In genomic region chr2:37526323-37526722, GRCh38 we compare ENCODE assay signal across 18 cellular contexts.
DNase-seq lines count a peak whose midpoint lies in the region; ATAC-seq, FAIRE-seq and TF ChIP-seq lines count a peak whose summit lies in the region.
"Had no signal": no experiment of that assay in that cellular context is flagged by ENCODE, and none has a peak within 500 bp of the region (broad histone marks: within the 10 kb centered on the region; RNA-seq: fewer than 3 reads in every experiment).

No MANE protein-coding gene starts in this region.

- no peak overlapping the region for H2BK120ac ChIP-seq in H1 (replicated peaks; ENCODE audit: low read depth, low read length)

- no peaks in the 10 kb centered on the region for H3F3A ChIP-seq in PC-3 (ENCODE audit: low read length, unreplicated experiment)

- H2BK5ac ChIP-seq in H1 (ENCODE audit: low read depth, low read length), result no peak overlapping the region

- DNase-seq in Caki2 (ENCODE audit: low read depth), result peak; percentile 47
- no peak for DNase-seq in HCT116 (ENCODE audit: low read depth, low spot score)
- DNase-seq in OCI-M1 (lab: John Stamatoyannopoulos, UW), result peak; percentile 37
- no peak for DNase-seq in H1 (ENCODE audit: low read depth in 1 of 2, low spot score in 2 of 2)
- no peak for DNase-seq in NCI-H2107 (lab: John Stamatoyannopoulos, UW)
- DNase-seq in suprapubic skin (ENCODE audit: low spot score in 2 of 2), result no peak
- DNase-seq in PC-3, result no peak
- DNase-seq: activated CD4-positive, alpha-beta T cell treated with anti-CD3 and anti-CD28 coated beads, Interleukin-2, amount 50 U/mL, for 48 hours; activated naive CD4-positive, alpha-beta T cell treated with Interleukin-2 at 50 U/mL for 16 hours; activated T-cell treated with anti-CD3 and anti-CD28 coated beads, Interleukin-2, amount 50 U/mL, for 1 hour; anterior cingulate cortex; COR-L47; hippocampal formation; kidney; naive thymus-derived CD8-positive, alpha-beta T cell; NCI-H1048; NCI-H774; stimulated activated CD4-positive, alpha-beta T cell treated with anti-CD3 and anti-CD28 coated beads, Interleukin-2, amount 100 ng/mL, for 48 hours had no signal

- H2BK20ac ChIP-seq in H1 (ENCODE audit: low read length), result no peak overlapping the region

- no peaks in the 10 kb centered on the region for H3K79me2 ChIP-seq in HCT116 (ENCODE audit: insufficient read depth, low read length)
- H3K79me2 ChIP-seq in H1 (ENCODE audit: control insufficient read depth in 1 of 2, insufficient read depth in 2 of 2, low read length in 2 of 2), result no peaks in the 10 kb centered on the region
- H3K79me2 ChIP-seq in PC-3 (ENCODE audit: low read length), result no peaks in the 10 kb centered on the region

- no peaks in the 10 kb centered on the region for H3K79me1 ChIP-seq in H1 (ENCODE audit: low read depth, low read length)

- TF ChIP-seq POLR2A in HCT116 (IDR thresholded peaks at IDR 0.05; ENCODE audit: borderline replicate concordance, extremely low read depth, insufficient read depth, insufficient read length) (no peak), H1 (IDR thresholded peaks at IDR 0.05; ENCODE audit: control extremely low read depth in 1 of 2, low read depth in 2 of 2, low read length in 2 of 2) (no peak), suprapubic skin (IDR thresholded peaks at IDR 0.05) (no peak)

- BruUV-seq in HCT116 (replicated peaks; lab: Mats Ljungman, UMichigan), result no TSS peak
- no TSS peak for BruUV-seq in PC-3 (replicated peaks; lab: Mats Ljungman, UMichigan)

- no peak overlapping the region for H2BK12ac ChIP-seq in H1 (ENCODE audit: low read depth, low read length)

- 72% methylated on average over 4 of the region's 4 CpGs; no CpG with 5 or more reads in 1 of the 2 experiments for WGBS in H1 (ENCODE audit: extremely low coverage in 1 of 2, insufficient coverage in 1 of 2, insufficient read length in 1 of 2, insufficient replicate concordance in 2 of 2, low coverage in 1 of 2, low lambda C conversion rate in 2 of 2, missing lambda C conversion rate in 1 of 2), 2 experiments
- WGBS in suprapubic skin, result 66% methylated on average over 4 of the region's 4 CpGs

- ATAC-seq in HCT116 (peak; percentile 70), PC-3 (no peak)
- ATAC-seq: naive thymus-derived CD8-positive, alpha-beta T cell had no signal

- TF ChIP-seq RAD21 in HCT116 (IDR thresholded peaks at IDR 0.05; ENCODE audit: low read depth) (no peak), H1 (IDR thresholded peaks at IDR 0.05 in 1 of 2, conservative IDR thresholded peaks at IDR 0.05 in 1 of 2; ENCODE audit: low read depth in 2 of 2, low read length in 2 of 2) (no peak)

- CTCF ChIA-PET in HCT116 (lab: Charles Lee) (no interaction called here), H1 (lab: Charles Lee; ENCODE audit: partially characterized antibody) (interaction anchor here (1.5 kb wide), 1 partner anchor 112 kb away, joined by 3 read pairs; no protein-coding TSS in a partner anchor), PC-3 (lab: Charles Lee) (no interaction called here)

- H3K4me2 ChIP-seq in HCT116 (ENCODE audit: low read length) (no peak overlapping the region), H1 (ENCODE audit: insufficient read depth in 1 of 2, low read depth in 2 of 2, low read length in 2 of 2) (no peak overlapping the region), PC-3 (ENCODE audit: low read length) (no peak overlapping the region)

- H4K20me1 ChIP-seq in HCT116 (ENCODE audit: insufficient read depth), result no peaks in the 10 kb centered on the region
- H4K20me1 ChIP-seq in H1 (replicated peaks in 1 of 2; ENCODE audit: control insufficient read depth in 1 of 2, insufficient read depth in 2 of 2, low read length in 2 of 2), result no peaks in the 10 kb centered on the region
- no peaks in the 10 kb centered on the region for H4K20me1 ChIP-seq in PC-3 (ENCODE audit: low read length)

- no peaks in the 10 kb centered on the region for H3K4me1 ChIP-seq in HCT116 (ENCODE audit: control insufficient read depth in 1 of 2, insufficient read depth in 2 of 2, low read length in 2 of 2)
- no peaks in the 10 kb centered on the region for H3K4me1 ChIP-seq in H1 (replicated peaks in 1 of 4; ENCODE audit: control insufficient read depth in 3 of 4, insufficient read depth in 4 of 4, low read length in 3 of 4)
- H3K4me1 ChIP-seq in suprapubic skin, result peaks cover 15% of the 10 kb centered on the region
- H3K4me1 ChIP-seq in PC-3 (ENCODE audit: insufficient read depth, low read length), result no peaks in the 10 kb centered on the region

- H4K91ac ChIP-seq in H1 (replicated peaks; ENCODE audit: insufficient read length, low read length), result no peak overlapping the region

- H2AK5ac ChIP-seq in H1 (ENCODE audit: low read depth, low read length), result no peak overlapping the region

- no peak overlapping the region for H3K4ac ChIP-seq in H1 (replicated peaks; ENCODE audit: insufficient read length, low read depth, low read length)

- H2AFZ ChIP-seq in HCT116 (ENCODE audit: low read depth, low read length, poor library complexity, severe bottlenecking) (no peak overlapping the region), H1 (ENCODE audit: low read length) (0 out of 2 replicates have a peak overlapping the region, but pooled peaks have one; percentile 13), PC-3 (ENCODE audit: low read length) (no peak overlapping the region)

- in situ Hi-C loops in Caki2 (cut with HindIII; ENCODE audit: low pct_unique_long_range_greater_than_20kb, low sequenced_read_pairs), result no loop called here

- H3K14ac ChIP-seq in H1 (ENCODE audit: insufficient read length), result no peak overlapping the region

- TF ChIP-seq EP300 in H1 (IDR thresholded peaks at IDR 0.05; ENCODE audit: borderline replicate concordance in 1 of 2, low read depth in 2 of 2, low read length in 2 of 2) (no peak), suprapubic skin (IDR thresholded peaks at IDR 0.05) (no peak)

- H3K9ac ChIP-seq in HCT116 (ENCODE audit: low read length) (no peak overlapping the region), H1 (replicated peaks in 1 of 4; ENCODE audit: extremely low read depth in 1 of 4, low read depth in 3 of 4, low read length in 3 of 4) (no peak overlapping the region), PC-3 (ENCODE audit: low read length) (no peak overlapping the region)

- H3K9me2 ChIP-seq in HCT116 (ENCODE audit: insufficient read depth) (no peaks in the 10 kb centered on the region), PC-3 (replicated peaks; ENCODE audit: low read length) (no peaks in the 10 kb centered on the region)

- intact Hi-C loops in HCT116 (cut with micrococcal nuclease), result no loop called here
- intact Hi-C loops in PC-3 (cut with micrococcal nuclease), result no loop called here

- H3K36me3 ChIP-seq in HCT116 (ENCODE audit: control insufficient read depth in 1 of 2, insufficient read depth in 2 of 2, low read length in 2 of 2), result no peaks in the 10 kb centered on the region
- H3K36me3 ChIP-seq in H1 (ENCODE audit: control insufficient read depth in 2 of 4, insufficient read depth in 4 of 4, low read length in 3 of 4), result no peaks in the 10 kb centered on the region
- H3K36me3 ChIP-seq in suprapubic skin, result no peaks in the 10 kb centered on the region
- no peaks in the 10 kb centered on the region for H3K36me3 ChIP-seq in PC-3 (ENCODE audit: low read depth, low read length)

- no peak overlapping the region for H3K56ac ChIP-seq in H1 (replicated peaks; ENCODE audit: insufficient read length, low read depth, low read length)

- no peak overlapping the region for H3K18ac ChIP-seq in H1 (ENCODE audit: extremely low read depth, low read length)

- H2BK15ac ChIP-seq in H1 (ENCODE audit: low read length), result no peak overlapping the region

- H3K4me3 ChIP-seq in HCT116 (replicated peaks in 1 of 2; ENCODE audit: low read depth in 1 of 2, low read length in 2 of 2), result no peak overlapping the region
- H3K4me3 ChIP-seq in H1 (ENCODE audit: extremely low read depth in 1 of 4, insufficient read depth in 2 of 4, low read depth in 3 of 4, low read length in 4 of 4), result no peak overlapping the region
- no peak overlapping the region for H3K4me3 ChIP-seq in suprapubic skin
- H3K4me3 ChIP-seq in PC-3 (ENCODE audit: low read length), result no peak overlapping the region

- H3K23me2 ChIP-seq in H1 (ENCODE audit: low read depth, low read length), result no peaks in the 10 kb centered on the region

- no peak for FAIRE-seq in H1 (lab: Jason Lieb, UNC)
- FAIRE-seq: kidney had no signal

- no peaks in the 10 kb centered on the region for H3K27me3 ChIP-seq in HCT116 (ENCODE audit: insufficient read depth, low read length)
- no peaks in the 10 kb centered on the region for H3K27me3 ChIP-seq in H1 (replicated peaks in 1 of 4; ENCODE audit: control insufficient read depth in 3 of 4, extremely low read depth in 1 of 4, insufficient read depth in 3 of 4, low read length in 3 of 4)
- no peaks in the 10 kb centered on the region for H3K27me3 ChIP-seq in suprapubic skin
- no peaks in the 10 kb centered on the region for H3K27me3 ChIP-seq in PC-3 (ENCODE audit: low read length)

- H3K27ac ChIP-seq in HCT116 (ENCODE audit: low read depth, low read length) (no peak overlapping the region), H1 (ENCODE audit: low read depth, low read length) (no peak overlapping the region), suprapubic skin (no peak overlapping the region), PC-3 (ENCODE audit: low read length) (no peak overlapping the region)

- H4K5ac ChIP-seq in H1 (ENCODE audit: insufficient read length, low read depth, low read length), result no peak overlapping the region

- POLR2A ChIA-PET in HCT116 (lab: Charles Lee), result no interaction called here
- POLR2A ChIA-PET in H1 (lab: Charles Lee; ENCODE audit: partially characterized antibody), result no interaction called here
- POLR2A ChIA-PET in PC-3 (lab: Charles Lee; ENCODE audit: unreplicated experiment), result no interaction called here

- TF ChIP-seq CTCF in HCT116 (IDR thresholded peaks at IDR 0.05 in 2 of 3, conservative IDR thresholded peaks at IDR 0.05 in 1 of 3; ENCODE audit: borderline replicate concordance in 1 of 3, insufficient read depth in 1 of 3, low read depth in 2 of 3, low read length in 2 of 3) (no peak), H1 (IDR thresholded peaks at IDR 0.05; ENCODE audit: control extremely low read depth in 1 of 3, insufficient read depth in 1 of 3, low read depth in 1 of 3, low read length in 3 of 3) (no peak), suprapubic skin (IDR thresholded peaks at IDR 0.05) (no peak), PC-3 (conservative IDR thresholded peaks at IDR 0.05; ENCODE audit: low read depth, low read length) (no peak)

- no peaks in the 10 kb centered on the region for H3K9me3 ChIP-seq in HCT116 (ENCODE audit: control insufficient read depth in 1 of 2, insufficient read depth in 1 of 2, low read depth in 1 of 2, low read length in 2 of 2)
- H3K9me3 ChIP-seq in H1 (ENCODE audit: insufficient read depth in 2 of 2, low read depth in 1 of 2, low read length in 1 of 2), result no peaks in the 10 kb centered on the region
- no peaks in the 10 kb centered on the region for H3K9me3 ChIP-seq in suprapubic skin
- no peaks in the 10 kb centered on the region for H3K9me3 ChIP-seq in PC-3 (ENCODE audit: low read length)

- H4K8ac ChIP-seq in H1 (ENCODE audit: extremely low read depth, insufficient read depth, low read length), result no peak overlapping the region

- RAD21 ChIA-PET in HCT116 (lab: Charles Lee; ENCODE audit: low non-redundant PET in 1 of 2, low total read pairs in 2 of 2, uncharacterized antibody in 2 of 2, unreplicated experiment in 2 of 2), result no interaction called here

- H3K23ac ChIP-seq in H1 (ENCODE audit: insufficient read length), result no peak overlapping the region

TF ChIP-seq in H1, 55 proteins besides CTCF, POLR2A, EP300 and RAD21 (continues in another document):
- TF ChIP-seq CBX8 (IDR thresholded peaks at IDR 0.05; ENCODE audit: borderline replicate concordance, low read depth, low read length), result no peak

Comparison
In these comparisons a context has a peak if more than half of its experiments do, and no peak if none do; other contexts are left out.
1. DNase-seq: peak in Caki2 (single experiment) and OCI-M1 (single experiment); none in HCT116 (single experiment), H1 (0 of 2), NCI-H2107 (single experiment), suprapubic skin (0 of 2) and PC-3 (single experiment).